In the genomic region with DNA sequence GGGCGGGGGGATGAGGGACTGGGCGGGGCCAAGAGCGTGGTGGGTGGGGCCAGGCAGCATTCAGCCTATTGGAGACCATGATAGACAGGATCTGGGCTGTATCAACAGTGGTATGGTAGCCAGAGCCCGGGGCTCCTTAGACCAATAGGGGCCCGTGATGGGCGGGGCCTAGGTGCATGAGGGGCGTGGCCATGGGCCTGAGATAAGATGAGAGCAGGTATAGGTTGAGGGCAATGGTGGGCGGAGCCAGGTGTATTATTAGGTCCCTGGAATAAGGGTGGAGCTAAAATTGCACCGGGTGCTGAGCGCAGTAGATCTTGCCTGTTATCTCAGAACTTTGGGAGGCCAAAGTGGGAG, we compare ENCODE assay signal across 1 cellular context.
TF ChIP-seq lines count a peak whose summit lies in the region.

No MANE protein-coding gene starts in this region.

TF ChIP-seq in HepG2, 621 proteins besides CTCF, POLR2A, EP300 and RAD21:
- TF ChIP-seq GABPB1 (CRISPR knock-in tag; IDR thresholded peaks at IDR 0.05) (no peak), MIER2 (CRISPR knock-in tag; IDR thresholded peaks at IDR 0.05) (no peak), SP2 (CRISPR knock-in tag; IDR thresholded peaks at IDR 0.05) (peak; percentile 55), DBP (CRISPR knock-in tag; IDR thresholded peaks at IDR 0.05; ENCODE audit: not compliant biosample characterization) (no peak), POLR2AphosphoS5 (IDR thresholded peaks at IDR 0.05; ENCODE audit: low read depth, low read length) (peak; percentile 35; the same call in 1 of the 2 replicates), SP1 (IDR thresholded peaks at IDR 0.05) (no peak), SP1 (CRISPR knock-in tag; IDR thresholded peaks at IDR 0.05) (peak; percentile 80), NFYC (CRISPR knock-in tag; IDR thresholded peaks at IDR 0.05) (peak; percentile 74), ZBED4 (CRISPR knock-in tag; IDR thresholded peaks at IDR 0.05; ENCODE audit: borderline replicate concordance) (no peak), PBX2 (CRISPR knock-in tag; IDR thresholded peaks at IDR 0.05) (peak; percentile 51; the same call in 1 of the 2 replicates), NFYB (CRISPR knock-in tag; IDR thresholded peaks at IDR 0.05) (peak; percentile 68), DRAP1 (CRISPR knock-in tag; IDR thresholded peaks at IDR 0.05) (peak; percentile 93), ZNF83 (CRISPR knock-in tag; IDR thresholded peaks at IDR 0.05; ENCODE audit: borderline replicate concordance) (no peak), SAP130 (CRISPR knock-in tag; IDR thresholded peaks at IDR 0.05; ENCODE audit: low read depth) (no peak), FOXK1 (CRISPR knock-in tag; IDR thresholded peaks at IDR 0.05; ENCODE audit: borderline replicate concordance, low read depth) (no peak), PCBP1 (IDR thresholded peaks at IDR 0.05; ENCODE audit: borderline replicate concordance, low read depth, low read length) (no peak), THAP8 (CRISPR knock-in tag; IDR thresholded peaks at IDR 0.05; ENCODE audit: borderline replicate concordance) (no peak)
